Comparison of ENCODE assay signal across 7 cellular contexts in the genomic region with DNA sequence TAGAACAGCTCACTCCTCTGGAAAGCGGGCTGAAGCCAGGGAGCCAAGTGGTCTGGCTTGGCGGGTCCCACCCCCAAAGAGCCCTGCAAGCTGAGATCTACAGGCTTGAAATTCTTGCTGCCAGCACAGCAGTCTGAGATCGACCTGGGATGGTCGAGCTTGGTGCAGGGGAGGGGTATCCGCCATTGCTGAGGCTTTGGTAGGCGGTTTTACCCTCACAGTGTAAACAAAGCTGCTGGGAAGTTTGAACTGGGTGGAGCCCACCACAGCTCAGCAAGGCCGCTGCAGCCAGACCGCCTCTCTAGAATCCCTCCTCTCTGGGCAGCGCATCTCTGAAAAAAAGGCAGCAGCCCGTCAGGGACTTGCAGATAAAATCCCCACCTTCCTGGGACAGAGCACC. TPM values are rescaled to one million over a fixed set of nuclear protein-coding genes. Genes with fewer than 3 reads are reported as not detected.
"Had no signal": no experiment of that assay in that cellular context is flagged by ENCODE, and none has a peak within 500 bp of the region (broad histone marks: within the 10 kb centered on the region; RNA-seq: fewer than 3 reads in every experiment).

No MANE protein-coding gene starts in this region.

- FAIRE-seq: HTR-8/SVneo had no signal

- H3K9ac ChIP-seq: GM23248, KMS-11 had no signal

- DNase-seq: GM23248, H7, HCEC 1CT, KBM-7 had no signal

- H3K4me3 Mint-ChIP-seq: IgD-negative memory B cell had no signal

- H2AFZ ChIP-seq: GM23248 had no signal

- H3K4me2 ChIP-seq: KMS-11 had no signal

- H3K27me3 Mint-ChIP-seq: IgD-negative memory B cell had no signal

- H3K27ac ChIP-seq: GM23248, KMS-11 had no signal

- H3K4me3 ChIP-seq: GM23248 had no signal

RNA-seq across cellular contexts. Expression of a gene that starts 12.6 kb away (rescaled TPM):
- total RNA-seq: H7 had no signal
